1 cellular context compared by ENCODE assay signal in genomic region chr9:5486988-5487387, GRCh38.
A peak's percentile ranks its signal among the peaks of the same experiment; 100 is the strongest.
TF ChIP-seq lines count a peak whose summit lies in the region.

No MANE protein-coding gene starts in this region.

TF ChIP-seq in K562, 482 proteins besides CTCF, POLR2A, EP300 and RAD21:
- no peak for TF ChIP-seq ZBTB49 (CRISPR knock-in tag; IDR thresholded peaks at IDR 0.05; ENCODE audit: borderline replicate concordance)
- peak; percentile 67; the same call in 1 of the 2 replicates for TF ChIP-seq HMBOX1 (IDR thresholded peaks at IDR 0.05)
